In genomic region chr3:133455960-133456359, GRCh38 we compare ENCODE assay signal across 14 cellular contexts. TPM values are rescaled to one million over a fixed set of nuclear protein-coding genes. Genes with fewer than 3 reads are reported as not detected.
"Had no signal": no experiment of that assay in that cellular context is flagged by ENCODE, and none has a peak within 500 bp of the region (broad histone marks: within the 10 kb centered on the region; RNA-seq: fewer than 3 reads in every experiment).

No MANE protein-coding gene starts in this region.

- ATAC-seq: activated naive CD8-positive, alpha-beta T cell treated with anti-CD3 and anti-CD28 coated beads, Interleukin-2, amount 50 U/mL, for 24 hours; gastrocnemius medialis had no signal

- DNase-seq: activated B cell treated with CpG ODN at 0.5 μM for 24 hours; activated CD4-positive, alpha-beta T cell treated with anti-CD3 and anti-CD28 coated beads, Interleukin-2, amount 10 ng/mL, durations not matched to agents 24 days and 14 days; activated CD8-positive, alpha-beta memory T cell treated with anti-CD3 and anti-CD28 coated beads for 24 hours; activated naive CD4-positive, alpha-beta T cell treated with Interleukin-2 at 50 U/mL for 16 hours; activated naive CD8-positive, alpha-beta T cell treated with anti-CD3 and anti-CD28 coated beads, Interleukin-2, amount 50 U/mL, for 24 hours; gastrocnemius medialis; thyroid gland had no signal

- H3K27me3 ChIP-seq: ascending aorta, cardiac muscle cell, gastrocnemius medialis, thyroid gland had no signal

- H3K36me3 ChIP-seq: ascending aorta, cardiac muscle cell, gastrocnemius medialis, thyroid gland had no signal

- H3K4me3 ChIP-seq: ascending aorta, cardiac muscle cell, gastrocnemius medialis, skin epidermis, thyroid gland had no signal

- H3K27ac ChIP-seq: ascending aorta, cardiac muscle cell, gastrocnemius medialis, skin epidermis, thyroid gland had no signal

- H3K9me3 ChIP-seq: ascending aorta, gastrocnemius medialis, thyroid gland had no signal

RNA-seq across cellular contexts. Expression of gene BFSP2, which starts 56.1 kb away (rescaled TPM):
- total RNA-seq: activated CD4-positive, alpha-beta T cell treated with anti-CD3 and anti-CD28 coated beads, Interleukin-2, amount 10 ng/mL, durations not matched to agents 24 days and 14 days; ascending aorta; cardiac muscle cell; fibroblast of lung; gastrocnemius medialis; kidney epithelial cell; liver; mesenteric fat pad; thyroid gland had no signal
- polyA plus RNA-seq: cardiac muscle cell, fibroblast of lung had no signal
